In genomic region chr1:231778009-231778719, GRCh38 we compare ENCODE assay signal across 11 cellular contexts.
DNase-seq lines count a peak whose midpoint lies in the region; ATAC-seq and TF ChIP-seq lines count a peak whose summit lies in the region.
"Had no signal": no experiment of that assay in that cellular context is flagged by ENCODE, and none has a peak within 500 bp of the region (broad histone marks: within the 10 kb centered on the region; RNA-seq: fewer than 3 reads in every experiment).

No MANE protein-coding gene starts in this region.

- no peaks in the 10 kb centered on the region for H3K9me3 ChIP-seq in upper lobe of left lung
- H3K9me3 ChIP-seq in effector memory CD4-positive, alpha-beta T cell (ENCODE audit: control insufficient read depth, low read length) = no peaks in the 10 kb centered on the region
- H3K9me3 ChIP-seq: thoracic aorta had no signal

- TF ChIP-seq EP300 in upper lobe of left lung (IDR thresholded peaks at IDR 0.05) = no peak

- ATAC-seq in upper lobe of left lung (ENCODE audit: low FRiP score in 2 of 2) (peak; percentile 40 to 76), GM18517 (IDR thresholded peaks at IDR 0.05; ENCODE audit: unreplicated experiment) (no peak), GM19324 (IDR thresholded peaks at IDR 0.05; ENCODE audit: low FRiP score, unreplicated experiment) (no peak)

- in situ Hi-C loops in brain microvascular endothelial cell (cut with HindIII; ENCODE audit: low pct_ligation_motif_present, low sequenced_read_pairs) = no loop called here

- H3K4me3 ChIP-seq in brain microvascular endothelial cell (ENCODE audit: low read depth, low read length) = no peak overlapping the region
- H3K4me3 ChIP-seq in upper lobe of left lung = no peak overlapping the region
- H3K4me3 ChIP-seq in effector memory CD4-positive, alpha-beta T cell (ENCODE audit: insufficient read depth, low read depth, low read length, poor library complexity, severe bottlenecking) = no peak overlapping the region
- H3K4me3 ChIP-seq: thoracic aorta had no signal

- peaks cover 7 to 32% (median 14%) of the 10 kb centered on the region in 4 donors for H3K4me1 ChIP-seq in upper lobe of left lung
- no peaks in the 10 kb centered on the region for H3K4me1 ChIP-seq in effector memory CD4-positive, alpha-beta T cell (ENCODE audit: control insufficient read depth, insufficient read depth, low read length, poor library complexity, severe bottlenecking)

- H3K36me3 ChIP-seq in brain microvascular endothelial cell (replicated peaks) (no peaks in the 10 kb centered on the region), upper lobe of left lung (no peaks in the 10 kb centered on the region)
- peaks cover 6% of the 10 kb centered on the region for H3K36me3 ChIP-seq in effector memory CD4-positive, alpha-beta T cell (ENCODE audit: control insufficient read depth, insufficient read depth, low read length)
- H3K36me3 ChIP-seq: thoracic aorta had no signal

- WGBS in upper lobe of left lung, 2 donors = 52 to 56% methylated on average over 9 of the region's 9 CpGs

- H3K27me3 ChIP-seq in brain microvascular endothelial cell (replicated peaks) = no peaks in the 10 kb centered on the region
- no peaks in the 10 kb centered on the region for H3K27me3 ChIP-seq in upper lobe of left lung
- H3K27me3 ChIP-seq in effector memory CD4-positive, alpha-beta T cell (replicated peaks; ENCODE audit: control insufficient read depth, insufficient read depth, low read length, poor library complexity, severe bottlenecking) = no peaks in the 10 kb centered on the region

- peak; percentile 3 for DNase-seq in NCI-H345 treated with DMSO at 0.1 percent for 48 hours (lab: John Stamatoyannopoulos, UW; ENCODE audit: unreplicated experiment)
- no peak for DNase-seq in NCI-H345 (lab: John Stamatoyannopoulos, UW)
- DNase-seq in brain microvascular endothelial cell = peak; percentile 45
- peak; percentile 91 for DNase-seq in islet precursor cell
- peak in 1 of 2 donors; percentile 37 for DNase-seq in upper lobe of left lung
- no peak for DNase-seq in effector memory CD4-positive, alpha-beta T cell
- DNase-seq: ACHN; activated CD8-positive, alpha-beta memory T cell treated with anti-CD3 and anti-CD28 coated beads, Interleukin-2, amount 50 U/mL, for 4 hours had no signal

- no peak overlapping the region for H3K27ac ChIP-seq in brain microvascular endothelial cell
- peak overlapping the region in 2 of 4 donors; percentile 21 to 54 for H3K27ac ChIP-seq in upper lobe of left lung
- H3K27ac ChIP-seq in effector memory CD4-positive, alpha-beta T cell (ENCODE audit: insufficient read depth, low read length, poor library complexity, severe bottlenecking) = no peak overlapping the region
- H3K27ac ChIP-seq: thoracic aorta had no signal

- TF ChIP-seq CTCF in brain microvascular endothelial cell (IDR thresholded peaks at IDR 0.05; ENCODE audit: low read depth, low read length, missing control alignments) (no peak), upper lobe of left lung (IDR thresholded peaks at IDR 0.05) (no peak)

- no peak for TF ChIP-seq POLR2A in upper lobe of left lung (IDR thresholded peaks at IDR 0.05)

Comparison
In these comparisons a context has a peak if more than half of its experiments do, and no peak if none do; other contexts are left out.
1. DNase-seq: peak in NCI-H345 treated with DMSO at 0.1 percent for 48 hours (single experiment), brain microvascular endothelial cell (single experiment) and islet precursor cell (single experiment); none in NCI-H345 (single experiment) and effector memory CD4-positive, alpha-beta T cell (0 of 3).
2. ATAC-seq: peak in upper lobe of left lung (2 of 2); none in GM18517 (single experiment) and GM19324 (single experiment).